ENCODE assay signal across 8 cellular contexts in the genomic region with DNA sequence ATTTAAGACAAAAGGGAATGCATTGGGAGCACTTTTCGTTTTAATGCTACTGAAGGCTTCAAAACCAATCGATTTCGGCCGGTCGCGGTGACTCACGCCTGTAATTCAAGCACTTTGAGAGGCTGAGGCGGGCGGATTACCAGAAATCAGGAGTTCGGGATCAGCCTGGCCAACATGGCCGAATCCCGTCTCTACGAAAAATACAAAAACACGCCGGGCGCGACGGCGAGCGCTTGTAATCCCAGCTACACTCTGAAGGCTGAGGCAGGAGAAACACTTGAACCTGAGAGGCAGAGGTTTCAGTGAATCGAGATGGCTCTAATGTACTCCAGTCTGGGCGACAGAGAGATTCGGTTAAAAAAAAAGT. TPM values are rescaled to one million over a fixed set of nuclear protein-coding genes. Genes with fewer than 3 reads are reported as not detected.
DNase-seq lines count a peak whose midpoint lies in the region; ATAC-seq and TF ChIP-seq lines count a peak whose summit lies in the region.

No MANE protein-coding gene starts in this region.

- peaks cover 40% of the 10 kb centered on the region for H3K4me1 Mint-ChIP-seq in activated T-cell treated with anti-CD3 and anti-CD28 coated beads, Interleukin-2, amount 50 U/mL, for 4 hours (ENCODE audit: low read depth)

- peak overlapping the region; percentile 93 for H3K4me3 ChIP-seq in Loucy (ENCODE audit: low read length, poor library complexity, severe bottlenecking)
- H3K4me3 ChIP-seq in fibroblast of lung (replicated peaks in 1 of 4; ENCODE audit: control extremely low read depth in 1 of 4, insufficient read depth in 1 of 4, low read depth in 3 of 4, low read length in 4 of 4) = peak overlapping the region; percentile 59 to 81 (median 69)
- H3K4me3 ChIP-seq in neural cell (ENCODE audit: low read length) = peak overlapping the region; percentile 86
- peak overlapping the region; percentile 70 to 78 for H3K4me3 ChIP-seq in uterus

- peaks cover 13% of the 10 kb centered on the region; the same call in 1 of the 2 replicates for H3F3A ChIP-seq in Loucy (ENCODE audit: low read depth)
- H3F3A ChIP-seq in neural cell (ENCODE audit: insufficient read depth, low read length, poor library complexity, severe bottlenecking) = peaks cover 15% of the 10 kb centered on the region

- H4K20me1 ChIP-seq in Loucy (ENCODE audit: insufficient read depth, low read length, poor library complexity, severe bottlenecking) (no peaks in the 10 kb centered on the region), fibroblast of lung (ENCODE audit: control insufficient read depth, extremely low read depth, insufficient read depth, low read length) (no peaks in the 10 kb centered on the region), neural cell (ENCODE audit: insufficient read depth) (no peaks in the 10 kb centered on the region)

- DNase-seq in DMS53 treated with DMSO at 0.1 percent for 48 hours (lab: John Stamatoyannopoulos, UW; ENCODE audit: unreplicated experiment) (peak; percentile 78), fibroblast of lung (ENCODE audit: low read depth in 2 of 2) (peak; percentile 73 to 75), uterus (peak; percentile 62 to 68), NCI-H526 (lab: John Stamatoyannopoulos, UW) (no peak)
- peak; percentile 30 for DNase-seq in activated T-cell treated with anti-CD3 and anti-CD28 coated beads, Interleukin-2, amount 50 U/mL, for 4 hours

- peak overlapping the region; percentile 90 for H3K4me3 Mint-ChIP-seq in activated T-cell treated with anti-CD3 and anti-CD28 coated beads, Interleukin-2, amount 50 U/mL, for 4 hours

- H3K9me2 ChIP-seq in Loucy (replicated peaks; ENCODE audit: low read depth, low read length) (no peaks in the 10 kb centered on the region), neural cell (ENCODE audit: insufficient read depth, low read length) (no peaks in the 10 kb centered on the region)

- no peak for TF ChIP-seq POLR2A in uterus (IDR thresholded peaks at IDR 0.05)

- H3K36me3 ChIP-seq in Loucy (ENCODE audit: insufficient read depth, low read length) = no peaks in the 10 kb centered on the region
- no peaks in the 10 kb centered on the region for H3K36me3 ChIP-seq in fibroblast of lung (ENCODE audit: control insufficient read depth, insufficient read depth, low read length)
- H3K36me3 ChIP-seq in neural cell (ENCODE audit: insufficient read depth, low read length) = no peaks in the 10 kb centered on the region
- no peaks in the 10 kb centered on the region for H3K36me3 ChIP-seq in uterus

- TF ChIP-seq RAD21 in neural cell (conservative IDR thresholded peaks at IDR 0.05) = no peak

- TF ChIP-seq EP300 in neural cell (conservative IDR thresholded peaks at IDR 0.05; ENCODE audit: poor library complexity, severe bottlenecking) = no peak

- TF ChIP-seq CTCF in Loucy (conservative IDR thresholded peaks at IDR 0.05; ENCODE audit: low read length) (no peak), fibroblast of lung (conservative IDR thresholded peaks at IDR 0.05 in 1 of 2, IDR thresholded peaks at IDR 0.05 in 1 of 2; ENCODE audit: low read depth in 1 of 2, low read length in 2 of 2) (no peak), neural cell (IDR thresholded peaks at IDR 0.05; ENCODE audit: poor library complexity, severe bottlenecking) (no peak), uterus (IDR thresholded peaks at IDR 0.05) (no peak)

- H3K27me3 Mint-ChIP-seq in activated T-cell treated with anti-CD3 and anti-CD28 coated beads, Interleukin-2, amount 50 U/mL, for 4 hours (ENCODE audit: low read depth) = no peaks in the 10 kb centered on the region

- H2AFZ ChIP-seq in Loucy (ENCODE audit: low read length) (no peak overlapping the region), fibroblast of lung (ENCODE audit: low read length) (no peak overlapping the region), neural cell (ENCODE audit: low read depth, low read length) (peak overlapping the region; percentile 51)

- H3K9me3 ChIP-seq in Loucy (ENCODE audit: insufficient read depth, low read depth, low read length) = no peaks in the 10 kb centered on the region
- no peaks in the 10 kb centered on the region for H3K9me3 ChIP-seq in fibroblast of lung (ENCODE audit: control insufficient read depth, insufficient read depth, low read depth, low read length)
- no peaks in the 10 kb centered on the region for H3K9me3 ChIP-seq in neural cell (ENCODE audit: low read length)
- no peaks in the 10 kb centered on the region for H3K9me3 ChIP-seq in uterus

- no peaks in the 10 kb centered on the region for H3K36me3 Mint-ChIP-seq in activated T-cell treated with anti-CD3 and anti-CD28 coated beads, Interleukin-2, amount 50 U/mL, for 4 hours (ENCODE audit: insufficient read depth)

- H3K27me3 ChIP-seq in Loucy (ENCODE audit: insufficient read depth, low read length, poor library complexity, severe bottlenecking) (no peaks in the 10 kb centered on the region), fibroblast of lung (ENCODE audit: control insufficient read depth, insufficient read depth, low read length) (no peaks in the 10 kb centered on the region), neural cell (ENCODE audit: insufficient read depth, low read depth, low read length) (no peaks in the 10 kb centered on the region), uterus (no peaks in the 10 kb centered on the region)

- peak; percentile 8 for ATAC-seq in GM21717 (IDR thresholded peaks at IDR 0.05; ENCODE audit: unreplicated experiment)
- peak; percentile 1 to 2 for ATAC-seq in activated T-cell treated with anti-CD3 and anti-CD28 coated beads, Interleukin-2, amount 50 U/mL, for 4 hours

- H3K9ac ChIP-seq in Loucy (ENCODE audit: low read depth, low read length, poor library complexity, severe bottlenecking) = peak overlapping the region; percentile 99
- peak overlapping the region; percentile 83 for H3K9ac ChIP-seq in fibroblast of lung (ENCODE audit: insufficient read depth, low read length)
- H3K9ac ChIP-seq in neural cell (ENCODE audit: low read length) = peak overlapping the region; percentile 80

- H3K4me1 ChIP-seq in Loucy (ENCODE audit: insufficient read depth, low read length, poor library complexity, severe bottlenecking) (peaks cover 23% of the 10 kb centered on the region), fibroblast of lung (ENCODE audit: control insufficient read depth, extremely low read depth, insufficient read depth, low read length) (peaks cover 7% of the 10 kb centered on the region), uterus (no peaks in the 10 kb centered on the region)

- H3K4me2 ChIP-seq in Loucy (ENCODE audit: low read depth, low read length, poor library complexity, severe bottlenecking) (peak overlapping the region; percentile 95), fibroblast of lung (ENCODE audit: extremely low read depth, insufficient read depth, low read length) (peak overlapping the region; percentile 94), neural cell (ENCODE audit: low read length) (peak overlapping the region; percentile 86)

- intact Hi-C loops in uterus (cut with DNase I; ENCODE audit: low total_unique reads) = no loop called here

- H3K27ac ChIP-seq in fibroblast of lung (ENCODE audit: insufficient read depth, low read length) (peak overlapping the region; percentile 97), neural cell (ENCODE audit: low read length) (peak overlapping the region; percentile 89), uterus (peak overlapping the region; percentile 98)

- H3K79me2 ChIP-seq in Loucy (ENCODE audit: insufficient read depth, low read length) (no peaks in the 10 kb centered on the region), fibroblast of lung (ENCODE audit: control insufficient read depth, insufficient read depth, low read length) (no peaks in the 10 kb centered on the region), neural cell (replicated peaks; ENCODE audit: insufficient read depth, low read length) (no peaks in the 10 kb centered on the region)

- H3K9me3 Mint-ChIP-seq in activated T-cell treated with anti-CD3 and anti-CD28 coated beads, Interleukin-2, amount 50 U/mL, for 4 hours = no peaks in the 10 kb centered on the region

TF ChIP-seq in neural cell, 6 proteins besides CTCF, POLR2A, EP300 and RAD21:
- no peak for TF ChIP-seq SMC3 (conservative IDR thresholded peaks at IDR 0.05; ENCODE audit: poor library complexity)
- TF ChIP-seq, protein P1, sequence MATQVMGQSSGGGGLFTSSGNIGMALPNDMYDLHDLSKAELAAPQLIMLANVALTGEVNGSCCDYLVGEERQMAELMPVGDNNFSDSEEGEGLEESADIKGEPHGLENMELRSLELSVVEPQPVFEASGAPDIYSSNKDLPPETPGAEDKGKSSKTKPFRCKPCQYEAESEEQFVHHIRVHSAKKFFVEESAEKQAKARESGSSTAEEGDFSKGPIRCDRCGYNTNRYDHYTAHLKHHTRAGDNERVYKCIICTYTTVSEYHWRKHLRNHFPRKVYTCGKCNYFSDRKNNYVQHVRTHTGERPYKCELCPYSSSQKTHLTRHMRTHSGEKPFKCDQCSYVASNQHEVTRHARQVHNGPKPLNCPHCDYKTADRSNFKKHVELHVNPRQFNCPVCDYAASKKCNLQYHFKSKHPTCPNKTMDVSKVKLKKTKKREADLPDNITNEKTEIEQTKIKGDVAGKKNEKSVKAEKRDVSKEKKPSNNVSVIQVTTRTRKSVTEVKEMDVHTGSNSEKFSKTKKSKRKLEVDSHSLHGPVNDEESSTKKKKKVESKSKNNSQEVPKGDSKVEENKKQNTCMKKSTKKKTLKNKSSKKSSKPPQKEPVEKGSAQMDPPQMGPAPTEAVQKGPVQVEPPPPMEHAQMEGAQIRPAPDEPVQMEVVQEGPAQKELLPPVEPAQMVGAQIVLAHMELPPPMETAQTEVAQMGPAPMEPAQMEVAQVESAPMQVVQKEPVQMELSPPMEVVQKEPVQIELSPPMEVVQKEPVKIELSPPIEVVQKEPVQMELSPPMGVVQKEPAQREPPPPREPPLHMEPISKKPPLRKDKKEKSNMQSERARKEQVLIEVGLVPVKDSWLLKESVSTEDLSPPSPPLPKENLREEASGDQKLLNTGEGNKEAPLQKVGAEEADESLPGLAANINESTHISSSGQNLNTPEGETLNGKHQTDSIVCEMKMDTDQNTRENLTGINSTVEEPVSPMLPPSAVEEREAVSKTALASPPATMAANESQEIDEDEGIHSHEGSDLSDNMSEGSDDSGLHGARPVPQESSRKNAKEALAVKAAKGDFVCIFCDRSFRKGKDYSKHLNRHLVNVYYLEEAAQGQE (IDR thresholded peaks at IDR 0.05; ENCODE audit: borderline replicate concordance) = no peak
- TF ChIP-seq POLR2AphosphoS5 (IDR thresholded peaks at IDR 0.05) = no peak
- TF ChIP-seq EZH2 (IDR thresholded peaks at IDR 0.05; ENCODE audit: borderline replicate concordance, insufficient read depth, low read length, poor library complexity, severe bottlenecking) = no peak
TF ChIP-seq in neural cell: peak in this region for 0.

RNA-seq across cellular contexts. Expression of a gene that starts 58.4 kb away (rescaled TPM):
- 10 to 100 TPM in 2 of 3 donors, 1 to 10 TPM in 1; 9.3 to 14.5 (median 11.3) TPM for total RNA-seq in activated T-cell treated with anti-CD3 and anti-CD28 coated beads, Interleukin-2, amount 50 U/mL, for 4 hours
- total RNA-seq in fibroblast of lung = 14.4 and 14.5 TPM in 2 replicates
- 5.8 and 7.6 TPM in 2 replicates for polyA plus RNA-seq in fibroblast of lung
- polyA plus RNA-seq in fibroblast of lung (2012) = 4.5 and 6.4 TPM in 2 replicates
- polyA minus RNA-seq in fibroblast of lung (ENCODE audit: low replicate concordance) = 3.4 and 4.2 TPM in 2 replicates
- polyA plus RNA-seq in neural cell = not detected in 2 replicates
- polyA minus RNA-seq in neural cell = not detected in 2 replicates
- total RNA-seq in uterus = 10 to 100 TPM in 3 of 4 donors, 1 to 10 TPM in 1; 9.1 to 18.5 (median 10.6) TPM

Comparison
In these comparisons a context has a peak if more than half of its experiments do, and no peak if none do; other contexts are left out.
1. DNase-seq: peak in DMS53 treated with DMSO at 0.1 percent for 48 hours (single experiment), activated T-cell treated with anti-CD3 and anti-CD28 coated beads, Interleukin-2, amount 50 U/mL, for 4 hours (single experiment), fibroblast of lung (2 of 2) and uterus (2 of 2); none in NCI-H526 (0 of 2).
2. Peak in every context shown above with its lines, with median percentiles within 50 percentile points of each other: H3K4me2 ChIP-seq, H3K4me3 ChIP-seq, H3K9ac ChIP-seq and H3K27ac ChIP-seq.